In the genomic region with DNA sequence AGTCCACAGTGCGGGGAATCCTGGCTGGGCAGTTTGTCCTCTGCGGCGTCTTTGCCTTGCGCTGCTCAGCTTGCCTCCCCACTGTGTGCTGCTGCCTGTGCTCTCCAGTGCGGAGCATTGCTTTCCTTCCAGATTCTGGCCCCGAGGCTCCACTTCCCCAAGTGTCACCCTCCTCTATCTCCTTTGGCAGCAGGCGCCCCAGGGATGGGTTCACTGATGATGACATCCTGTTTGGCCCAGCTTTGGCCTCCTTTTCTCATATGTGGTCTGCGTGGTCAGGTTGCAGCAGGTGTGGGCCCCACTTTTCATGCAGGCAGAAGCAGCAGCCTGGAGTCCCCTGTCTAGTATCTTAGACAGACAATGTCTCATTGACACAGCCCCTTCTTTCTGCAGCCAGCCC, we compare ENCODE assay signal across 15 cellular contexts. TPM values are rescaled to one million over a fixed set of nuclear protein-coding genes. Genes with fewer than 3 reads are reported as not detected.
DNase-seq lines count a peak whose midpoint lies in the region; ATAC-seq lines count a peak whose summit lies in the region.
"Not testable (repeated sequence)": the region's sequence is repeated elsewhere in the genome, so short reads cannot be mapped to it uniquely, and the experiment has no call there.
"Had no signal": no experiment of that assay in that cellular context is flagged by ENCODE, and none has a peak within 500 bp of the region (broad histone marks: within the 10 kb centered on the region; RNA-seq: fewer than 3 reads in every experiment).

No MANE protein-coding gene starts in this region.

- peak; percentile 27 for ATAC-seq in GM19397 (IDR thresholded peaks at IDR 0.05; ENCODE audit: unreplicated experiment)
- peak; percentile 14 to 28 for ATAC-seq in activated T-cell treated with anti-CD3 and anti-CD28 coated beads, Interleukin-2, amount 50 U/mL, for 72 hours (replicated peaks in 1 of 2)

- DNase-seq in CD1c-positive myeloid dendritic cell (ENCODE audit: extremely low spot score), result peak; percentile 38
- DNase-seq in KBM-7, result peak; percentile 36
- DNase-seq in NAMALWA (ENCODE audit: low spot score), result peak; percentile 71
- peak; percentile 99 for DNase-seq in SKM-1 treated with dmso at 0.1 percent for 144 hours (lab: John Stamatoyannopoulos, UW; ENCODE audit: unreplicated experiment)
- DNase-seq in activated T-cell treated with anti-CD3 and anti-CD28 coated beads, Interleukin-2, amount 50 U/mL, for 72 hours, result not testable (repeated sequence)
- peak in 1 of 3 donors; percentile 69 for DNase-seq in immature natural killer cell
- DNase-seq in posterior vena cava (ENCODE audit: low spot score), result peak; percentile 54

- intact Hi-C loops in posterior vena cava (cut with DNase I), result not testable (repeated sequence)

- H3K4me3 Mint-ChIP-seq in activated T-cell treated with anti-CD3 and anti-CD28 coated beads, Interleukin-2, amount 50 U/mL, for 72 hours, result not testable (repeated sequence)
- H3K4me3 Mint-ChIP-seq in immature natural killer cell, result peak overlapping the region; percentile 53 to 80 (median 64)

- H3K4me1 Mint-ChIP-seq in activated T-cell treated with anti-CD3 and anti-CD28 coated beads, Interleukin-2, amount 50 U/mL, for 72 hours (ENCODE audit: low read depth), result peaks cover 29% of the 10 kb centered on the region
- peaks cover 76 to 82% of the 10 kb centered on the region in 2 donors for H3K4me1 Mint-ChIP-seq in immature natural killer cell

- not testable (repeated sequence) for H3K27ac Mint-ChIP-seq in activated T-cell treated with anti-CD3 and anti-CD28 coated beads, Interleukin-2, amount 50 U/mL, for 72 hours
- H3K27ac Mint-ChIP-seq in immature natural killer cell, result peak overlapping the region; percentile 55 to 87 (median 74)

- peaks cover 20% of the 10 kb centered on the region for H3K27me3 Mint-ChIP-seq in activated T-cell treated with anti-CD3 and anti-CD28 coated beads, Interleukin-2, amount 50 U/mL, for 72 hours (ENCODE audit: low read depth)
- H3K27me3 Mint-ChIP-seq in immature natural killer cell (ENCODE audit: low read depth in 3 of 3), result peaks cover 0 to 18% (median 10%) of the 10 kb centered on the region in 3 donors

- not testable (repeated sequence) for H3K9me3 Mint-ChIP-seq in activated T-cell treated with anti-CD3 and anti-CD28 coated beads, Interleukin-2, amount 50 U/mL, for 72 hours; immature natural killer cell

- in situ Hi-C loops in KBM-7 (cut with MboI; ENCODE audit: low pct_unique_long_range_greater_than_20kb, low sequenced_read_pairs), result loop anchor here (25.0 kb wide), 1 partner anchor 89 kb away; the partner anchor contains the start of gene CCL4

- H3K36me3 Mint-ChIP-seq in activated T-cell treated with anti-CD3 and anti-CD28 coated beads, Interleukin-2, amount 50 U/mL, for 72 hours (ENCODE audit: insufficient read depth in 2 of 2); immature natural killer cell: not testable (repeated sequence)

RNA-seq across cellular contexts. Expression of gene CCL3L1, which starts 4.9 kb away (rescaled TPM):
- total RNA-seq in activated T-cell treated with anti-CD3 and anti-CD28 coated beads, Interleukin-2, amount 50 U/mL, for 72 hours, result 10 to 100 TPM in 1 of 2 donors, 1 to 10 TPM in 1; 7.0 to 55.5 TPM
- polyA plus RNA-seq in immature natural killer cell, result 10 to 100 TPM in 1 of 3 donors, 1 to 10 TPM in 2; 1.0 to 39.5 (median 2.9) TPM
- total RNA-seq in posterior vena cava, result not detected
- total RNA-seq: H7, HT-29, IMR-90, SJCRH30 had no signal
- polyA plus RNA-seq: A549; CD4-positive, alpha-beta memory T cell; IMR-90 had no signal

RNA-seq across cellular contexts. Expression of gene CCL4L2, which starts 9.4 kb away (rescaled TPM):
- total RNA-seq in activated T-cell treated with anti-CD3 and anti-CD28 coated beads, Interleukin-2, amount 50 U/mL, for 72 hours, result 10 to 100 TPM in 1 of 2 donors, 1 to 10 TPM in 1; 9.1 to 77.2 TPM
- 100 to 1,000 TPM in 1 of 3 donors, 10 to 100 TPM in 2; 30.5 to 129 (median 54.3) TPM for polyA plus RNA-seq in immature natural killer cell
- not detected for total RNA-seq in posterior vena cava
- total RNA-seq: H7, HT-29, IMR-90, SJCRH30 had no signal
- polyA plus RNA-seq: A549; CD4-positive, alpha-beta memory T cell; IMR-90 had no signal

RNA-seq across cellular contexts. Expression of gene TBC1D3B, which starts 25.1 kb away (rescaled TPM):
- total RNA-seq in activated T-cell treated with anti-CD3 and anti-CD28 coated beads, Interleukin-2, amount 50 U/mL, for 72 hours, result 10 to 100 TPM; 10.8 to 21.4 TPM
- not detected for polyA plus RNA-seq in immature natural killer cell
- 1 to 10 TPM; 2.9 to 3.8 TPM for total RNA-seq in posterior vena cava
- total RNA-seq: Daoy, H7, IMR-90 had no signal
- polyA plus RNA-seq: CD4-positive, alpha-beta memory T cell had no signal

Comparison
In these comparisons a context has a peak if more than half of its experiments do, and no peak if none do; other contexts are left out.
1. RNA of gene CCL3L1, which starts 4.9 kb away (total RNA-seq): 7.0 to 55.5 TPM in activated T-cell treated with anti-CD3 and anti-CD28 coated beads, Interleukin-2, amount 50 U/mL, for 72 hours; not detected in posterior vena cava; every median in the first group is over 4 times any median in the second.
2. RNA of gene CCL4L2, which starts 9.4 kb away (total RNA-seq): 9.1 to 77.2 TPM in activated T-cell treated with anti-CD3 and anti-CD28 coated beads, Interleukin-2, amount 50 U/mL, for 72 hours; not detected in posterior vena cava; every median in the first group is over 4 times any median in the second.